In genomic region chr1:51494138-51494830, GRCh38 we compare ENCODE assay signal across 20 cellular contexts. TPM values are rescaled to one million over a fixed set of nuclear protein-coding genes. Genes with fewer than 3 reads are reported as not detected.
DNase-seq lines count a peak whose midpoint lies in the region; ATAC-seq, FAIRE-seq and TF ChIP-seq lines count a peak whose summit lies in the region.
"Had no signal": no experiment of that assay in that cellular context is flagged by ENCODE, and none has a peak within 500 bp of the region (broad histone marks: within the 10 kb centered on the region; RNA-seq: fewer than 3 reads in every experiment).

No MANE protein-coding gene starts in this region.

- H3K9me3 Mint-ChIP-seq in CD4-positive, CD25-positive, alpha-beta regulatory T cell: peaks cover 0 to 3% (median 0%) of the 10 kb centered on the region in 7 donors
- H3K9me3 Mint-ChIP-seq in activated naive CD8-positive, alpha-beta T cell treated with anti-CD3 and anti-CD28 coated beads, Interleukin-2, amount 50 U/mL, for 24 hours: peaks cover 7% of the 10 kb centered on the region
- peaks cover 0 to 2% (median 0%) of the 10 kb centered on the region in 9 donors for H3K9me3 Mint-ChIP-seq in naive thymus-derived CD8-positive, alpha-beta T cell
- H3K9me3 Mint-ChIP-seq: T-helper 1 cell treated with Interleukin-12 subunit alpha and Interleukin-12 subunit beta and Interleukin-4 antibody, amounts not matched to agents 30 μg/mL and 1 μg/mL, for 36 hours had no signal

- H3K27ac Mint-ChIP-seq in CD4-positive, CD25-positive, alpha-beta regulatory T cell: peak overlapping the region; percentile 1 to 96 (median 18)
- peak overlapping the region; percentile 56 for H3K27ac Mint-ChIP-seq in activated naive CD8-positive, alpha-beta T cell treated with anti-CD3 and anti-CD28 coated beads, Interleukin-2, amount 50 U/mL, for 24 hours
- H3K27ac Mint-ChIP-seq in naive thymus-derived CD8-positive, alpha-beta T cell: peak overlapping the region in 6 of 10 donors; percentile 1 to 78 (median 23)
- H3K27ac Mint-ChIP-seq: T-helper 1 cell treated with Interleukin-12 subunit alpha and Interleukin-12 subunit beta and Interleukin-4 antibody, amounts not matched to agents 30 μg/mL and 1 μg/mL, for 36 hours had no signal

- WGBS in lower leg skin, 2 donors: 77 to 82% methylated on average over 1 of the region's 1 CpG

- no peaks in the 10 kb centered on the region for H3K27me3 ChIP-seq in CD4-positive, CD25-positive, alpha-beta regulatory T cell (ENCODE audit: control insufficient read depth, insufficient read depth, low read length)
- H3K27me3 ChIP-seq: body of pancreas, vagina had no signal

- peak; percentile 52 for FAIRE-seq in GM12891 (lab: Jason Lieb, UNC)
- FAIRE-seq: colon, islet of Langerhans had no signal

- H3K27ac ChIP-seq in CD4-positive, CD25-positive, alpha-beta regulatory T cell (ENCODE audit: insufficient read depth, low read length, poor library complexity, severe bottlenecking): no peak overlapping the region
- H3K27ac ChIP-seq: body of pancreas, vagina had no signal

- peaks cover 46% of the 10 kb centered on the region for H3K4me1 ChIP-seq in CD4-positive, CD25-positive, alpha-beta regulatory T cell (ENCODE audit: control insufficient read depth, insufficient read depth, low read length, poor library complexity, severe bottlenecking)

- H3K4me3 Mint-ChIP-seq in CD4-positive, CD25-positive, alpha-beta regulatory T cell: peak overlapping the region in 3 of 4 donors; percentile 6 to 38 (median 33)
- no peak overlapping the region for H3K4me3 Mint-ChIP-seq in activated naive CD8-positive, alpha-beta T cell treated with anti-CD3 and anti-CD28 coated beads, Interleukin-2, amount 50 U/mL, for 24 hours
- H3K4me3 Mint-ChIP-seq in naive thymus-derived CD8-positive, alpha-beta T cell: peak overlapping the region in 4 of 10 donors; percentile 1 to 24 (median 7)
- H3K4me3 Mint-ChIP-seq: T-helper 1 cell treated with Interleukin-12 subunit alpha and Interleukin-12 subunit beta and Interleukin-4 antibody, amounts not matched to agents 30 μg/mL and 1 μg/mL, for 36 hours had no signal

- peaks cover 26% of the 10 kb centered on the region for H3K36me3 Mint-ChIP-seq in CD4-positive, CD25-positive, alpha-beta regulatory T cell
- peaks cover 27% of the 10 kb centered on the region for H3K36me3 Mint-ChIP-seq in activated naive CD8-positive, alpha-beta T cell treated with anti-CD3 and anti-CD28 coated beads, Interleukin-2, amount 50 U/mL, for 24 hours (ENCODE audit: low read depth)
- peaks cover 0 to 10% (median 9%) of the 10 kb centered on the region in 3 donors for H3K36me3 Mint-ChIP-seq in naive thymus-derived CD8-positive, alpha-beta T cell

- TF ChIP-seq CTCF in lower leg skin (IDR thresholded peaks at IDR 0.05): no peak

- ATAC-seq in CD4-positive, CD25-positive, alpha-beta regulatory T cell (ENCODE audit: low read depth in 2 of 2): no peak
- no peak for ATAC-seq in activated naive CD8-positive, alpha-beta T cell treated with anti-CD3 and anti-CD28 coated beads, Interleukin-2, amount 50 U/mL, for 24 hours
- ATAC-seq in naive thymus-derived CD8-positive, alpha-beta T cell: no peak
- ATAC-seq in GM21717 (IDR thresholded peaks at IDR 0.05; ENCODE audit: unreplicated experiment): no peak
- ATAC-seq in HG03175 (IDR thresholded peaks at IDR 0.05; ENCODE audit: unreplicated experiment): no peak
- ATAC-seq: body of pancreas had no signal

- DNase-seq in CD4-positive, CD25-positive, alpha-beta regulatory T cell: no peak
- DNase-seq in GM12891 (ENCODE audit: insufficient read length, low spot score) (no peak), lower leg skin (ENCODE audit: low spot score in 2 of 2) (no peak), NCI-H2196 treated with DMSO at 0.1 percent for 48 hours (lab: John Stamatoyannopoulos, UW; ENCODE audit: unreplicated experiment) (no peak)
- no peak for DNase-seq in activated naive CD8-positive, alpha-beta T cell treated with anti-CD3 and anti-CD28 coated beads, Interleukin-2, amount 50 U/mL, for 24 hours
- no peak for DNase-seq in naive thymus-derived CD8-positive, alpha-beta T cell
- DNase-seq: activated CD4-positive, CD25-positive, alpha-beta regulatory T cell treated with anti-CD3 and anti-CD28 coated beads, Interleukin-2, amount 50 U/mL, for 72 hours; activated naive CD4-positive, alpha-beta T cell treated with Interleukin-2 at 50 U/mL for 16 hours; body of pancreas; H7; NCI-H1092 treated with DMSO at 0.1 percent for 48 hours; NCI-H2081 treated with DMSO at 0.1 percent for 48 hours; NCI-H510A treated with DMSO at 0.1 percent for 48 hours; SHP77 had no signal

- no peak overlapping the region for H3K4me3 ChIP-seq in CD4-positive, CD25-positive, alpha-beta regulatory T cell (ENCODE audit: low read depth, low read length)
- H3K4me3 ChIP-seq in lower leg skin (ENCODE audit: low read depth, poor library complexity, severe bottlenecking): no peak overlapping the region
- H3K4me3 ChIP-seq: body of pancreas, vagina had no signal

- intact Hi-C loops in lower leg skin (cut with DNase I; ENCODE audit: low total_unique reads): no loop called here

- H3K36me3 ChIP-seq in CD4-positive, CD25-positive, alpha-beta regulatory T cell (ENCODE audit: control insufficient read depth, insufficient read depth, low read length): no peaks in the 10 kb centered on the region
- H3K36me3 ChIP-seq: vagina had no signal

- POLR2A ChIA-PET in naive thymus-derived CD8-positive, alpha-beta T cell (lab: Charles Lee): no interaction called here

- TF ChIP-seq POLR2A in GM12891 (IDR thresholded peaks at IDR 0.05; ENCODE audit: low read depth, low read length): no peak
- TF ChIP-seq POLR2A in lower leg skin (IDR thresholded peaks at IDR 0.05): no peak

- H3K27me3 Mint-ChIP-seq in CD4-positive, CD25-positive, alpha-beta regulatory T cell: no peaks in the 10 kb centered on the region
- H3K27me3 Mint-ChIP-seq in activated naive CD8-positive, alpha-beta T cell treated with anti-CD3 and anti-CD28 coated beads, Interleukin-2, amount 50 U/mL, for 24 hours: no peaks in the 10 kb centered on the region
- H3K27me3 Mint-ChIP-seq in naive thymus-derived CD8-positive, alpha-beta T cell: no peaks in the 10 kb centered on the region

- H3K4me1 Mint-ChIP-seq in CD4-positive, CD25-positive, alpha-beta regulatory T cell: peaks cover 53 to 83% (median 67%) of the 10 kb centered on the region in 4 donors
- peaks cover 68% of the 10 kb centered on the region for H3K4me1 Mint-ChIP-seq in activated naive CD8-positive, alpha-beta T cell treated with anti-CD3 and anti-CD28 coated beads, Interleukin-2, amount 50 U/mL, for 24 hours
- peaks cover 27 to 78% (median 65%) of the 10 kb centered on the region in 4 donors for H3K4me1 Mint-ChIP-seq in naive thymus-derived CD8-positive, alpha-beta T cell

- H3K9me3 ChIP-seq in CD4-positive, CD25-positive, alpha-beta regulatory T cell (ENCODE audit: control insufficient read depth in 2 of 2, low read length in 2 of 2): no peaks in the 10 kb centered on the region
- H3K9me3 ChIP-seq: body of pancreas, vagina had no signal

TF ChIP-seq in GM12891, 5 proteins besides CTCF, POLR2A, EP300 and RAD21:
- TF ChIP-seq TAF1 (IDR thresholded peaks at IDR 0.05; ENCODE audit: low read depth, low read length) (no peak), PAX5 (IDR thresholded peaks at IDR 0.05; ENCODE audit: insufficient read depth, low read length, severe bottlenecking) (no peak), POLR2AphosphoS5 (IDR thresholded peaks at IDR 0.05; ENCODE audit: low read depth, low read length) (no peak), POU2F2 (IDR thresholded peaks at IDR 0.05; ENCODE audit: low read depth, low read length) (no peak), SPI1 (IDR thresholded peaks at IDR 0.05; ENCODE audit: low read depth, low read length) (no peak)
TF ChIP-seq in GM12891: peak in this region for 0.

RNA-seq across cellular contexts. Expression of gene EPS15, which starts 24.8 kb away (rescaled TPM):
- 135 TPM for total RNA-seq in CD4-positive, CD25-positive, alpha-beta regulatory T cell
- polyA plus RNA-seq in CD4-positive, CD25-positive, alpha-beta regulatory T cell: 10 to 100 TPM; 58.5 to 84.1 (median 73.8) TPM
- 23.2 TPM for polyA plus RNA-seq in GM12891 (2012; ENCODE audit: low read depth, missing spikeins)
- total RNA-seq in naive thymus-derived CD8-positive, alpha-beta T cell: 10 to 100 TPM; 48.8 to 53.8 TPM
- polyA plus RNA-seq in naive thymus-derived CD8-positive, alpha-beta T cell: 10 to 100 TPM; 29.5 to 41.1 (median 30.0) TPM
- total RNA-seq in lower leg skin: 10 to 100 TPM; 56.9 to 80.5 (median 64.3) TPM
